1 cellular context compared by ENCODE assay signal in genomic region chr20:44521484-44522481, GRCh38.
TF ChIP-seq lines count a peak whose summit lies in the region.

SERINC3 (minus strand) TSS chr20:44522070; CDS start chr20:44521951, 119 bp downstream.

TF ChIP-seq in K562, 482 proteins besides CTCF, POLR2A, EP300 and RAD21 (continued from another document and continues in another):
- TF ChIP-seq VEZF1 (CRISPR knock-in tag; IDR thresholded peaks at IDR 0.05): peak; percentile 87
- TF ChIP-seq ZBTB1 (CRISPR knock-in tag; IDR thresholded peaks at IDR 0.05; ENCODE audit: borderline replicate concordance, low read depth): peak; percentile 65; the same call in 1 of the 2 replicates
- TF ChIP-seq ERF (CRISPR knock-in tag; IDR thresholded peaks at IDR 0.05): no peak
- TF ChIP-seq BRF1 (IDR thresholded peaks at IDR 0.05; ENCODE audit: borderline replicate concordance, extremely low read depth, insufficient read length): no peak
- no peak for TF ChIP-seq ZKSCAN8 (CRISPR knock-in tag; IDR thresholded peaks at IDR 0.05)
- 0 out of 4 replicates have a peak, but pooled peaks of 1 of the 2 experiments have one; percentile 7 for TF ChIP-seq KDM1A (IDR thresholded peaks at IDR 0.05)
- peak; percentile 50 for TF ChIP-seq L3MBTL2 (IDR thresholded peaks at IDR 0.05)
- no peak for TF ChIP-seq SMARCB1 (IDR thresholded peaks at IDR 0.05; ENCODE audit: insufficient read length, low read depth)
- no peak; the same call in 1 of the 2 replicates for TF ChIP-seq NCOA6 (IDR thresholded peaks at IDR 0.05)
- no peak for TF ChIP-seq ZNF77 (CRISPR knock-in tag; IDR thresholded peaks at IDR 0.05)
- peak; percentile 85 for TF ChIP-seq EP400 (IDR thresholded peaks at IDR 0.05)
- TF ChIP-seq TBP (optimal IDR thresholded peaks at IDR 0.05; ENCODE audit: low read depth, low read length): peak; percentile 48
- peak; percentile 60; the same call in 1 of the 2 replicates for TF ChIP-seq TARDBP (IDR thresholded peaks at IDR 0.05)
- 0 out of 2 replicates have a peak, but pooled peaks have one; percentile 30 for TF ChIP-seq NFIC (IDR thresholded peaks at IDR 0.05)
- TF ChIP-seq NEUROD1 (IDR thresholded peaks at IDR 0.05; ENCODE audit: borderline replicate concordance, low read depth, low read length, partially characterized antibody): no peak
- TF ChIP-seq ELK1 (CRISPR knock-in tag; IDR thresholded peaks at IDR 0.05): no peak
- no peak for TF ChIP-seq MYNN (IDR thresholded peaks at IDR 0.05)
- TF ChIP-seq MYNN (CRISPR knock-in tag; IDR thresholded peaks at IDR 0.05): no peak
- 0 out of 2 replicates have a peak, but pooled peaks have one; percentile 13 for TF ChIP-seq TRIM28 (IDR thresholded peaks at IDR 0.05)
- TF ChIP-seq EGR1 (conservative IDR thresholded peaks at IDR 0.05): peak; percentile 43
- TF ChIP-seq PRPF4 (IDR thresholded peaks at IDR 0.05; ENCODE audit: insufficient read depth, low read depth, low read length, poor library complexity, severe bottlenecking): no peak
- 0 out of 2 replicates have a peak, but pooled peaks have one; percentile 39 for TF ChIP-seq SMARCA5 (IDR thresholded peaks at IDR 0.05)
- peak; percentile 95 for TF ChIP-seq CREB1 (IDR thresholded peaks at IDR 0.05)
- TF ChIP-seq CREB1 (CRISPR knock-in tag; IDR thresholded peaks at IDR 0.05): peak; percentile 93
- TF ChIP-seq KHSRP (IDR thresholded peaks at IDR 0.05): no peak
- TF ChIP-seq ZBTB11 (CRISPR knock-in tag; IDR thresholded peaks at IDR 0.05): peak in 1 of 3 experiments; percentile 89; a peak in 2 of 6 replicates
- peak; percentile 47 for TF ChIP-seq NFYB (IDR thresholded peaks at IDR 0.05; ENCODE audit: extremely low read depth, insufficient read length)
- no peak for TF ChIP-seq CTCFL (IDR thresholded peaks at IDR 0.05; ENCODE audit: borderline replicate concordance, insufficient read depth, low read depth, low read length, poor library complexity, severe bottlenecking)
- no peak for TF ChIP-seq POU5F1 (IDR thresholded peaks at IDR 0.05; ENCODE audit: borderline replicate concordance, low read depth, low read length, partially characterized antibody)
- TF ChIP-seq SOX6 (IDR thresholded peaks at IDR 0.05): 0 out of 2 replicates have a peak, but pooled peaks have one; percentile 29
- peak; percentile 64 for TF ChIP-seq TAF1 (IDR thresholded peaks at IDR 0.05; ENCODE audit: control insufficient read depth, extremely low read depth, insufficient read depth, low read length, severe bottlenecking)
- TF ChIP-seq MEIS2 (IDR thresholded peaks at IDR 0.05; ENCODE audit: partially characterized antibody): peak; percentile 52
- TF ChIP-seq ARID4B (CRISPR knock-in tag; IDR thresholded peaks at IDR 0.05): peak; percentile 80
- no peak for TF ChIP-seq MTA1 (IDR thresholded peaks at IDR 0.05; ENCODE audit: borderline replicate concordance)
- TF ChIP-seq NCOA1 (IDR thresholded peaks at IDR 0.05; ENCODE audit: low read depth): peak; percentile 80; the same call in 1 of the 2 replicates
- TF ChIP-seq ZBTB17 (CRISPR knock-in tag; IDR thresholded peaks at IDR 0.05): no peak
- peak; percentile 77 for TF ChIP-seq ATF3 (IDR thresholded peaks at IDR 0.05)
- no peak for TF ChIP-seq ATF3 (CRISPR knock-in tag; conservative IDR thresholded peaks at IDR 0.05)
- 0 out of 4 replicates have a peak, but pooled peaks of 1 of the 2 experiments have one; percentile 19 for TF ChIP-seq SRF (CRISPR knock-in tag; IDR thresholded peaks at IDR 0.05)
- peak; percentile 49 for TF ChIP-seq MYC (IDR thresholded peaks at IDR 0.05; ENCODE audit: low read depth, low read length)
- no peak for TF ChIP-seq MYC (CRISPR knock-in tag; IDR thresholded peaks at IDR 0.05; ENCODE audit: borderline replicate concordance, low read depth)
- TF ChIP-seq MTF1 (CRISPR knock-in tag; IDR thresholded peaks at IDR 0.05; ENCODE audit: borderline replicate concordance): no peak
- peak; percentile 57 for TF ChIP-seq CCNT2 (IDR thresholded peaks at IDR 0.05; ENCODE audit: borderline replicate concordance, extremely low read depth, insufficient read length, low read depth, low read length)
- peak; percentile 92 for TF ChIP-seq GABPB1 (CRISPR knock-in tag; IDR thresholded peaks at IDR 0.05)
- peak; percentile 94 for TF ChIP-seq PHF8 (IDR thresholded peaks at IDR 0.05; ENCODE audit: borderline replicate concordance, low read length)
- TF ChIP-seq TFAM (CRISPR knock-in tag; conservative IDR thresholded peaks at IDR 0.05): no peak
- TF ChIP-seq ZBTB12 (CRISPR knock-in tag; IDR thresholded peaks at IDR 0.05): peak; percentile 75
- peak; percentile 72 for TF ChIP-seq TAF9B (IDR thresholded peaks at IDR 0.05; ENCODE audit: partially characterized antibody)
- TF ChIP-seq MTA3 (IDR thresholded peaks at IDR 0.05; ENCODE audit: borderline replicate concordance): peak; percentile 86; the same call in 1 of the 2 replicates
- no peak for TF ChIP-seq KAT8 (IDR thresholded peaks at IDR 0.05; ENCODE audit: low read depth)
- TF ChIP-seq ELF2 (CRISPR knock-in tag; IDR thresholded peaks at IDR 0.05): no peak
- no peak for TF ChIP-seq ZNF561 (CRISPR knock-in tag; conservative IDR thresholded peaks at IDR 0.05)
- no peak for TF ChIP-seq PREB (CRISPR knock-in tag; IDR thresholded peaks at IDR 0.05)
- TF ChIP-seq ZNF232 (CRISPR knock-in tag; IDR thresholded peaks at IDR 0.05): 0 out of 2 replicates have a peak, but pooled peaks have one; percentile 57
- peak; percentile 9 for TF ChIP-seq RBM25 (IDR thresholded peaks at IDR 0.05; ENCODE audit: low read depth, low read length, severe bottlenecking)
- TF ChIP-seq MAFK (IDR thresholded peaks at IDR 0.05; ENCODE audit: low read length): peak; percentile 19; the same call in 1 of the 2 replicates
- TF ChIP-seq ZNF175 (CRISPR knock-in tag; IDR thresholded peaks at IDR 0.05; ENCODE audit: low read depth): no peak
- peak; percentile 57 for TF ChIP-seq FOXJ2 (tag; IDR thresholded peaks at IDR 0.05)
- TF ChIP-seq POLR2G (IDR thresholded peaks at IDR 0.05; ENCODE audit: low read depth, low read length): peak; percentile 83
- TF ChIP-seq TCF3 (CRISPR knock-in tag; IDR thresholded peaks at IDR 0.05): no peak
